In the genomic region with DNA sequence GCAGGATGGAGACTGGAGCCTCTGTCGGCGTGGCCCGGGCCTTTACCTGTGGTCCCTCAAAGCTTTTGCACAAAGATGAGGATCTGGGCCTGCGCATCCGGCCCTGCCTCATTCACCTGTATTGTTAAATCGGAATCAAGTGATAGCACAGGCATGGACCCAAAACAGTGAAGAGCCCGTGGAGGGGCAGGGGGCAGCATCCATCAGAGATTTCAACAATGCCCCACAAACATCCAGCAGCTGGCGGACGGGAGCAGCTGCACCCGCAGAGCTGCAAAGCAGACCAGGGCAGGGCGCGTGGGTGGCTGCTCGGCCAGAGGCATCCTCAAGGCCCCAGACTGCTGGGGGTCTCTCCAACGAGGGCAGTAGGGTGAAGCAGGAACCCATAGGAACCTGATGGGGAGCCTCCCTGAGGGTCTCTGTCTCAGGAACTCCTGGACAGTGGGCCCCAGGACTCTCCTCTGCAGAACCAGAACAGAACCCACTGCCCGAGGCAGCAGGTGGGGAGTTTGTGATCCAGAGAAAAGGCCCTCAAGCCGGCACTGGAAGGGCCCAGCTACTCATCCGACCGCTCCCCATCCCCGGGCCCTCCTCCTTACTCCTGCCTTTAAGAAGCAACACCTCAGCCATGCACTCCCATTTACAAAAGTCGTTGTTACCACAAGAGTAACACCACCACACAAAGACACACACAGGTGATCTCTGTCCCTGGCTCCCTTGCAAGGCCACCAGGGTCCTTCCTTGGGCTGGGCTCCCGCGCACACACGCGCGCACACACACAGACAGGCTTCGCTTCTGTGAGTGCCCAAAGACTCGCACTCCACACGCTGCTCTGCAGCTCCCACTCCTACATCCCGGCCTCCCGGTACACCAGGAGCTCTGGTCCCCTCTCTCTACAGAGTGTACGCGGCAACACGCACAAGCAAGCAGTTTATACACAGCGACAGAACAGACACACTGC, we compare ENCODE assay signal across 1 cellular context.
TF ChIP-seq lines count a peak whose summit lies in the region.

No MANE protein-coding gene starts in this region.

TF ChIP-seq in HepG2, 621 proteins besides CTCF, POLR2A, EP300 and RAD21:
- TF ChIP-seq RBM22 (optimal IDR thresholded peaks at IDR 0.05; ENCODE audit: low read length) (peak; percentile 78), CBX2 (IDR thresholded peaks at IDR 0.05; ENCODE audit: low read depth, low read length) (no peak), CBX2 (CRISPR knock-in tag; IDR thresholded peaks at IDR 0.05; ENCODE audit: low read depth) (no peak), ZNF367 (CRISPR knock-in tag; IDR thresholded peaks at IDR 0.05; ENCODE audit: borderline replicate concordance) (no peak)
